Comparison of ENCODE assay signal across 8 cellular contexts in genomic region chr15:52680041-52680391, GRCh38. TPM values are rescaled to one million over a fixed set of nuclear protein-coding genes. Genes with fewer than 3 reads are reported as not detected.
DNase-seq lines count a peak whose midpoint lies in the region; ATAC-seq, FAIRE-seq and TF ChIP-seq lines count a peak whose summit lies in the region.

No MANE protein-coding gene starts in this region.

- H3K79me2 ChIP-seq in Loucy (ENCODE audit: insufficient read depth, low read length) (peaks cover 30% of the 10 kb centered on the region), neural cell (replicated peaks; ENCODE audit: insufficient read depth, low read length) (peaks cover 17% of the 10 kb centered on the region)

- peaks cover 33% of the 10 kb centered on the region for H3K36me3 Mint-ChIP-seq in CD8-positive, alpha-beta T cell

- no peak for DNase-seq in CD8-positive, alpha-beta T cell
- DNase-seq in putamen (ENCODE audit: low spot score): no peak
- no peak for DNase-seq in GM13976 (ENCODE audit: low spot score)
- no peak for DNase-seq in RCC 7860 (ENCODE audit: low spot score)
- DNase-seq in T-helper 9 cell: no peak

- CTCF ChIA-PET in CD8-positive, alpha-beta T cell (lab: Charles Lee): interaction anchor here (0.6 to 1.8 kb wide), 2 partner anchors 8 to 54 kb away, joined by 3 to 6 read pairs; no protein-coding TSS in a partner anchor

- no peak for FAIRE-seq in RCC 7860 (lab: Jason Lieb, UNC)

- no peak for TF ChIP-seq EP300 in neural cell (conservative IDR thresholded peaks at IDR 0.05; ENCODE audit: poor library complexity, severe bottlenecking)

- no peaks in the 10 kb centered on the region for H3K9me3 Mint-ChIP-seq in CD8-positive, alpha-beta T cell

- no peaks in the 10 kb centered on the region for H3K9me2 ChIP-seq in Loucy (replicated peaks; ENCODE audit: low read depth, low read length)
- no peaks in the 10 kb centered on the region for H3K9me2 ChIP-seq in neural cell (ENCODE audit: insufficient read depth, low read length)

- in situ Hi-C loops in GM13976 (cut with MboI; ENCODE audit: low sequenced_read_pairs, unreplicated experiment): no loop called here

- POLR2A ChIA-PET in CD8-positive, alpha-beta T cell (lab: Charles Lee): interaction anchor here (0.7 to 1.8 kb wide), 6 partner anchors 42 to 500 kb away, joined by 3 to 10 read pairs (median 4); no protein-coding TSS in a partner anchor

- H3K4me2 ChIP-seq in Loucy (ENCODE audit: low read depth, low read length, poor library complexity, severe bottlenecking): peak overlapping the region; percentile 83
- H3K4me2 ChIP-seq in neural cell (ENCODE audit: low read length): peak overlapping the region; percentile 63

- intact Hi-C loops in CD8-positive, alpha-beta T cell (cut with DNase I, micrococcal nuclease): loop anchor here in 1 of 2 experiments (5.0 kb wide), 1 partner anchor 663 kb away; the partner anchor contains the start of gene MAPK6

- peaks cover 13% of the 10 kb centered on the region for H3K36me3 ChIP-seq in CD8-positive, alpha-beta T cell (ENCODE audit: insufficient read depth, low read length)
- H3K36me3 ChIP-seq in Loucy (ENCODE audit: insufficient read depth, low read length) (no peaks in the 10 kb centered on the region), neural cell (ENCODE audit: insufficient read depth, low read length) (no peaks in the 10 kb centered on the region)

- H4K20me1 ChIP-seq in Loucy (ENCODE audit: insufficient read depth, low read length, poor library complexity, severe bottlenecking) (peaks cover 5% of the 10 kb centered on the region), neural cell (ENCODE audit: insufficient read depth) (no peaks in the 10 kb centered on the region)

- H3K27me3 ChIP-seq in CD8-positive, alpha-beta T cell (ENCODE audit: insufficient read depth, low read length): no peaks in the 10 kb centered on the region
- H3K27me3 ChIP-seq in Loucy (ENCODE audit: insufficient read depth, low read length, poor library complexity, severe bottlenecking) (no peaks in the 10 kb centered on the region), neural cell (ENCODE audit: insufficient read depth, low read depth, low read length) (no peaks in the 10 kb centered on the region)

- no peaks in the 10 kb centered on the region for H3K9me3 ChIP-seq in CD8-positive, alpha-beta T cell (ENCODE audit: low read length)
- H3K9me3 ChIP-seq in Loucy (ENCODE audit: insufficient read depth, low read depth, low read length) (no peaks in the 10 kb centered on the region), neural cell (ENCODE audit: low read length) (no peaks in the 10 kb centered on the region)

- H3K27me3 Mint-ChIP-seq in CD8-positive, alpha-beta T cell (ENCODE audit: low read depth): no peaks in the 10 kb centered on the region

- 0 out of 2 replicates have a peak, but pooled peaks cover 7% of the 10 kb centered on the region for H3F3A ChIP-seq in Loucy (ENCODE audit: low read depth)
- H3F3A ChIP-seq in neural cell (ENCODE audit: insufficient read depth, low read length, poor library complexity, severe bottlenecking): no peaks in the 10 kb centered on the region

- H3K27ac Mint-ChIP-seq in CD8-positive, alpha-beta T cell: peak overlapping the region; percentile 80

- peak overlapping the region; percentile 79 for H3K4me3 Mint-ChIP-seq in CD8-positive, alpha-beta T cell

- no peak for ATAC-seq in CD8-positive, alpha-beta T cell

- peaks cover 49% of the 10 kb centered on the region for H3K4me1 ChIP-seq in CD8-positive, alpha-beta T cell (ENCODE audit: insufficient read depth, low read length)
- peaks cover 31% of the 10 kb centered on the region for H3K4me1 ChIP-seq in Loucy (ENCODE audit: insufficient read depth, low read length, poor library complexity, severe bottlenecking)

- TF ChIP-seq CTCF in CD8-positive, alpha-beta T cell (IDR thresholded peaks at IDR 0.05): no peak
- TF ChIP-seq CTCF in Loucy (conservative IDR thresholded peaks at IDR 0.05; ENCODE audit: low read length) (no peak), neural cell (IDR thresholded peaks at IDR 0.05; ENCODE audit: poor library complexity, severe bottlenecking) (no peak), GM13976 (IDR thresholded peaks at IDR 0.05; ENCODE audit: borderline replicate concordance, control extremely low read depth, extremely low read depth, insufficient read depth, missing control alignments) (no peak)

- peak overlapping the region; percentile 86 for H3K4me3 ChIP-seq in CD8-positive, alpha-beta T cell (ENCODE audit: low read depth, low read length)
- H3K4me3 ChIP-seq in Loucy (ENCODE audit: low read length, poor library complexity, severe bottlenecking): peak overlapping the region; percentile 89
- H3K4me3 ChIP-seq in neural cell (ENCODE audit: low read length): peak overlapping the region; percentile 90

- H2AFZ ChIP-seq in Loucy (ENCODE audit: low read length) (peak overlapping the region; percentile 44; the same call in 1 of the 2 replicates), neural cell (ENCODE audit: low read depth, low read length) (peak overlapping the region; percentile 34)

- TF ChIP-seq RAD21 in neural cell (conservative IDR thresholded peaks at IDR 0.05): no peak

- peak overlapping the region; percentile 97 for H3K27ac ChIP-seq in CD8-positive, alpha-beta T cell (ENCODE audit: low read depth, low read length)
- H3K27ac ChIP-seq in cingulate gyrus (ENCODE audit: low read depth, low read length): peak overlapping the region; percentile 29
- H3K27ac ChIP-seq in neural cell (ENCODE audit: low read length): peak overlapping the region; percentile 91

- H3K9ac ChIP-seq in Loucy (ENCODE audit: low read depth, low read length, poor library complexity, severe bottlenecking) (no peak overlapping the region), neural cell (ENCODE audit: low read length) (peak overlapping the region; percentile 95)

- peaks cover 55% of the 10 kb centered on the region for H3K4me1 Mint-ChIP-seq in CD8-positive, alpha-beta T cell (ENCODE audit: low read depth)

TF ChIP-seq in neural cell, 6 proteins besides CTCF, POLR2A, EP300 and RAD21:
- TF ChIP-seq TAF1 (IDR thresholded peaks at IDR 0.05; ENCODE audit: low read depth): no peak
- peak; percentile 37 for TF ChIP-seq POLR2AphosphoS5 (IDR thresholded peaks at IDR 0.05)
- no peak for TF ChIP-seq MXI1 (conservative IDR thresholded peaks at IDR 0.05; ENCODE audit: poor library complexity, severe bottlenecking)
- TF ChIP-seq SMC3 (conservative IDR thresholded peaks at IDR 0.05; ENCODE audit: poor library complexity): no peak

RNA-seq across cellular contexts. Expression of gene ATOSA, which starts 0.8 kb away (rescaled TPM):
- 100 to 1,000 TPM; 133 to 134 TPM for total RNA-seq in CD8-positive, alpha-beta T cell
- 64.0 and 74.2 TPM in 2 replicates for polyA plus RNA-seq in neural cell
- 89.6 and 112 TPM in 2 replicates for polyA minus RNA-seq in neural cell

Comparison
In these comparisons a context has a peak if more than half of its experiments do, and no peak if none do; other contexts are left out.
1. H3K27ac ChIP-seq: peak in every context shown above with its lines; median percentile 97 in CD8-positive, alpha-beta T cell; 91 in neural cell; 29 in cingulate gyrus.